In the genomic region with DNA sequence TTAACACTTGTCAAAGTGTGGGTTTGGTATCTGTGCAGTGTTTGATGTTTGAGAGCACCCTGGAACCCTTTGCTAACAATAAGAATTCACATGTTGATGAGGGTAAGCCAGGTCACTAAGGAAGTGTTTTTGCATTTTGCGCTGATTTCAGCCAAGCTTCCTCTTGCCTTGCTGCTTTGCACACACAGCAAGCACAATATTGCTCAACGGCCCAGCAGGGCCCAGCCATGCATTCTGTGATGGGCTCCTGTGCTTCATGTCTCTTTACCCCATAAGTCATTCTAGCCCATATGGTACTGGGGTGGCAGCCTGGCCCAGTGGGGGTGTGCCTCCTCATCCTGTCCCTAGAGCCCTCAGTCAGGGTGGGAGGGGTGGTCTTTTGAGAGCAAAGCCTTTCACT, we compare ENCODE assay signal across 16 cellular contexts.
DNase-seq lines count a peak whose midpoint lies in the region; ATAC-seq and TF ChIP-seq lines count a peak whose summit lies in the region.
"Had no signal": no experiment of that assay in that cellular context is flagged by ENCODE, and none has a peak within 500 bp of the region (broad histone marks: within the 10 kb centered on the region; RNA-seq: fewer than 3 reads in every experiment).

No MANE protein-coding gene starts in this region.

- H3K27me3 ChIP-seq in HUES48 (ENCODE audit: control insufficient read depth, insufficient read depth, low read length) (no peaks in the 10 kb centered on the region), WERI-Rb-1 (ENCODE audit: insufficient read depth, low read depth, severe bottlenecking) (no peaks in the 10 kb centered on the region)
- H3K27me3 ChIP-seq: ascending aorta had no signal

- ATAC-seq in mucosa of descending colon: peak; percentile 71
- no peak for ATAC-seq in HG02884 (IDR thresholded peaks at IDR 0.05; ENCODE audit: unreplicated experiment)
- ATAC-seq: PC-3, psoas muscle had no signal

- peaks cover 14% of the 10 kb centered on the region for H3K4me1 ChIP-seq in HUES48 (ENCODE audit: control insufficient read depth, insufficient read depth, low read length)
- peaks cover 3% of the 10 kb centered on the region for H3K4me1 ChIP-seq in mucosa of descending colon (ENCODE audit: low read depth)
- H3K4me1 ChIP-seq: ascending aorta, psoas muscle had no signal

- H3K27ac ChIP-seq in HUES48 (ENCODE audit: low read depth, low read length): peak overlapping the region; percentile 51
- H3K27ac ChIP-seq in WERI-Rb-1: peak overlapping the region; percentile 82
- H3K27ac ChIP-seq: ascending aorta, coronary artery, psoas muscle had no signal

- DNase-seq in AML-193 (lab: John Stamatoyannopoulos, UW): peak; percentile 18 to 21
- DNase-seq in WERI-Rb-1: peak; percentile 45
- DNase-seq in mucosa of descending colon: peak in 1 of 3 donors; percentile 43
- no peak for DNase-seq in stimulated activated CD4-positive, alpha-beta T cell treated with anti-CD3 and anti-CD28 coated beads, Interleukin-1b, Interleukin-23, amount 100 ng/mL, for 48 hours
- no peak for DNase-seq in germinal center (ENCODE audit: low spot score)
- DNase-seq in NCI-H1105 treated with DMSO at 0.1 percent for 48 hours (lab: John Stamatoyannopoulos, UW): no peak
- DNase-seq: GOT3, MM.1S, NCI-H2227 treated with DMSO at 0.1 percent for 48 hours, PC-3, psoas muscle, SW 1271 had no signal

- H3K4me3 ChIP-seq in HUES48 (ENCODE audit: low read depth, low read length): no peak overlapping the region
- H3K4me3 ChIP-seq in WERI-Rb-1 (ENCODE audit: low read depth, low read length): no peak overlapping the region
- no peak overlapping the region for H3K4me3 ChIP-seq in mucosa of descending colon
- H3K4me3 ChIP-seq: ascending aorta, coronary artery, psoas muscle had no signal

- TF ChIP-seq CTCF in WERI-Rb-1 (IDR thresholded peaks at IDR 0.05; ENCODE audit: low read depth, low read length): no peak
- TF ChIP-seq CTCF in mucosa of descending colon (IDR thresholded peaks at IDR 0.05): no peak

- intact Hi-C loops in mucosa of descending colon (cut with DNase I, micrococcal nuclease): no loop called here

- H3K9me3 ChIP-seq in HUES48 (ENCODE audit: control insufficient read depth, insufficient read depth, low read length) (no peaks in the 10 kb centered on the region), WERI-Rb-1 (ENCODE audit: severe bottlenecking) (peaks cover 15% of the 10 kb centered on the region), mucosa of descending colon (no peaks in the 10 kb centered on the region)
- H3K9me3 ChIP-seq: ascending aorta, psoas muscle had no signal

- H3K36me3 ChIP-seq in HUES48 (ENCODE audit: control insufficient read depth, insufficient read depth, low read length) (no peaks in the 10 kb centered on the region), WERI-Rb-1 (no peaks in the 10 kb centered on the region), mucosa of descending colon (ENCODE audit: low read depth) (no peaks in the 10 kb centered on the region)
- H3K36me3 ChIP-seq: ascending aorta had no signal

- 0 out of 2 replicates have a peak overlapping the region, but pooled peaks have one; percentile 3 for H3K9ac ChIP-seq in HUES48 (ENCODE audit: low read depth, low read length)

Comparison
In these comparisons a context has a peak if more than half of its experiments do, and no peak if none do; other contexts are left out.
1. DNase-seq: peak in AML-193 (2 of 2) and WERI-Rb-1 (single experiment); none in stimulated activated CD4-positive, alpha-beta T cell treated with anti-CD3 and anti-CD28 coated beads, Interleukin-1b, Interleukin-23, amount 100 ng/mL, for 48 hours (single experiment), germinal center (single experiment) and NCI-H1105 treated with DMSO at 0.1 percent for 48 hours (single experiment).